Comparison of ENCODE assay signal across 8 cellular contexts in the genomic region with DNA sequence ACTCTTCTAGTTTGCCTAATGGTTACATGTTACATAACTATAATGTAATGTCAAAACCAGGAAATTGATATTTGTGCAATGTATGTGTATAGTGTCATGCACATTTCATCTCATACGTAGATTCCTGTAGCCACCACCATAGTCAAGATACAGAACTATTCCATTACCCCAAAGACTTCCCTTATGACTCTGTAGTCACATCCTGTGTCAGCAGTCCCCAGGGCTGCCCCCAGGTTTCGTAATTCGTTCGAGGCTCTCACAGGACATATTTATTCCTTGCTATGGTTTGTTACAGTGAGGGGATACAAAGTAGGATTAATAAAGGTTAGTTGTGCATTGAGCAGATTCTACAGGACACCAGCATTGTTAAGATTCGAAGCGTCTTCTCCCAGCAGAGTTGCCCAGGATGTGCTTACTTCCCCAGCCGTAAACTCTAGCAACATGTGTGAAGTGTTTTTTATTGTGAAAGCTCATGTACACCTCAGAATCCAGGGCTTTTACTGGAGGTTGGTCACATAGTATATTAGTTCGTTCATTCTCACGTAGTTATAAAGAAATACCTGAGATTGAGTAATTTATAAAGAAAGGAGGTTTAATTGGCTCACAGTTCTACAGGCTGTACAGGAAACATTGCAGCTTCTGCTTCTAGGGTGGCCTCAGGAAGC. TPM values are rescaled to one million over a fixed set of nuclear protein-coding genes. Genes with fewer than 3 reads are reported as not detected.
DNase-seq lines count a peak whose midpoint lies in the region; ATAC-seq lines count a peak whose summit lies in the region.

No MANE protein-coding gene starts in this region.

- H3K4me1 Mint-ChIP-seq in activated CD4-positive, alpha-beta T cell treated with anti-CD3 and anti-CD28 coated beads, Interleukin-2, amount 10 ng/mL, durations not matched to agents 24 days and 14 days = peaks cover 20% of the 10 kb centered on the region
- peaks cover 36% of the 10 kb centered on the region for H3K4me1 Mint-ChIP-seq in activated CD4-positive, alpha-beta memory T cell treated with anti-CD3 and anti-CD28 coated beads for 36 hours (ENCODE audit: low read depth)

- peak; percentile 87 for ATAC-seq in HG03039 (IDR thresholded peaks at IDR 0.05; ENCODE audit: unreplicated experiment)

- H3K9me3 Mint-ChIP-seq in activated CD4-positive, alpha-beta T cell treated with anti-CD3 and anti-CD28 coated beads, Interleukin-2, amount 10 ng/mL, durations not matched to agents 24 days and 14 days = peaks cover 6% of the 10 kb centered on the region
- H3K9me3 Mint-ChIP-seq in activated CD4-positive, alpha-beta memory T cell treated with anti-CD3 and anti-CD28 coated beads for 36 hours = peaks cover 7% of the 10 kb centered on the region

- CTCF ChIA-PET in activated CD4-positive, alpha-beta memory T cell treated with anti-CD3 and anti-CD28 coated beads for 36 hours (lab: Charles Lee) = interaction anchor here (1.2 kb wide), 1 partner anchor 201 kb away, joined by 3 read pairs; no protein-coding TSS in a partner anchor

- intact Hi-C loops in activated CD4-positive, alpha-beta T cell treated with anti-CD3 and anti-CD28 coated beads, Interleukin-2, amount 10 ng/mL, durations not matched to agents 24 days and 14 days (cut with micrococcal nuclease) = loop anchor here (1.0 kb wide), 1 partner anchor 19 kb away; a partner anchor contains a TSS
- intact Hi-C loops in activated CD4-positive, alpha-beta memory T cell treated with anti-CD3 and anti-CD28 coated beads for 36 hours (cut with micrococcal nuclease) = loop anchor here (1.0 to 10.0 kb wide), 3 partner anchors 9 to 344 kb away; no protein-coding TSS in a partner anchor

- no peaks in the 10 kb centered on the region for H3K27me3 Mint-ChIP-seq in activated CD4-positive, alpha-beta T cell treated with anti-CD3 and anti-CD28 coated beads, Interleukin-2, amount 10 ng/mL, durations not matched to agents 24 days and 14 days
- H3K27me3 Mint-ChIP-seq in activated CD4-positive, alpha-beta memory T cell treated with anti-CD3 and anti-CD28 coated beads for 36 hours = no peaks in the 10 kb centered on the region

- POLR2A ChIA-PET in activated CD4-positive, alpha-beta memory T cell treated with anti-CD3 and anti-CD28 coated beads for 36 hours (lab: Charles Lee) = interaction anchor here (0.5 to 1.1 kb wide), 3 partner anchors 16 to 131 kb away, joined by 3 to 4 read pairs (median 3); a partner anchor contains a TSS

- H3K4me3 Mint-ChIP-seq in activated CD4-positive, alpha-beta T cell treated with anti-CD3 and anti-CD28 coated beads, Interleukin-2, amount 10 ng/mL, durations not matched to agents 24 days and 14 days = no peak overlapping the region
- no peak overlapping the region for H3K4me3 Mint-ChIP-seq in activated CD4-positive, alpha-beta memory T cell treated with anti-CD3 and anti-CD28 coated beads for 36 hours

- H3K36me3 Mint-ChIP-seq in activated CD4-positive, alpha-beta T cell treated with anti-CD3 and anti-CD28 coated beads, Interleukin-2, amount 10 ng/mL, durations not matched to agents 24 days and 14 days (ENCODE audit: low read depth) = peaks cover 17% of the 10 kb centered on the region
- peaks cover 13% of the 10 kb centered on the region for H3K36me3 Mint-ChIP-seq in activated CD4-positive, alpha-beta memory T cell treated with anti-CD3 and anti-CD28 coated beads for 36 hours

- DNase-seq in activated CD4-positive, alpha-beta T cell treated with anti-CD3 and anti-CD28 coated beads, Interleukin-2, amount 10 ng/mL, durations not matched to agents 24 days and 14 days = no peak
- no peak for DNase-seq in activated CD4-positive, alpha-beta T cell treated with anti-CD3 and anti-CD28 coated beads, Interleukin-2, amount 50 U/mL, for 4 hours
- DNase-seq in activated CD4-positive, alpha-beta memory T cell treated with anti-CD3 and anti-CD28 coated beads for 36 hours = peak; percentile 72
- DNase-seq in stimulated activated CD8-positive, alpha-beta memory T cell treated with anti-CD3 and anti-CD28 coated beads, Interleukin-15, amount 100 ng/mL, for 48 hours (ENCODE audit: low read depth in 2 of 2) = peak; percentile 12 to 26
- DNase-seq in occipital lobe (lab: John Stamatoyannopoulos, UW) = no peak
- no peak for DNase-seq in AG08395 (ENCODE audit: low spot score)
- no peak for DNase-seq in NCI-H2196 (lab: John Stamatoyannopoulos, UW; ENCODE audit: unreplicated experiment)

- H3K27ac Mint-ChIP-seq in activated CD4-positive, alpha-beta T cell treated with anti-CD3 and anti-CD28 coated beads, Interleukin-2, amount 10 ng/mL, durations not matched to agents 24 days and 14 days = peak overlapping the region; percentile 74
- peak overlapping the region; percentile 49 for H3K27ac Mint-ChIP-seq in activated CD4-positive, alpha-beta memory T cell treated with anti-CD3 and anti-CD28 coated beads for 36 hours

RNA-seq across cellular contexts. Expression of a gene that starts 18.6 kb away (rescaled TPM):
- 23.6 and 23.8 TPM in 2 replicates for total RNA-seq in activated CD4-positive, alpha-beta T cell treated with anti-CD3 and anti-CD28 coated beads, Interleukin-2, amount 10 ng/mL, durations not matched to agents 24 days and 14 days
- total RNA-seq in activated CD4-positive, alpha-beta memory T cell treated with anti-CD3 and anti-CD28 coated beads for 36 hours = 10 to 100 TPM; 18.8 to 20.7 TPM
- total RNA-seq in occipital lobe = 48.0 TPM

Comparison
In these comparisons a context has a peak if more than half of its experiments do, and no peak if none do; other contexts are left out.
1. DNase-seq: peak in activated CD4-positive, alpha-beta memory T cell treated with anti-CD3 and anti-CD28 coated beads for 36 hours (single experiment) and stimulated activated CD8-positive, alpha-beta memory T cell treated with anti-CD3 and anti-CD28 coated beads, Interleukin-15, amount 100 ng/mL, for 48 hours (2 of 2); none in activated CD4-positive, alpha-beta T cell treated with anti-CD3 and anti-CD28 coated beads, Interleukin-2, amount 10 ng/mL, durations not matched to agents 24 days and 14 days (single experiment), activated CD4-positive, alpha-beta T cell treated with anti-CD3 and anti-CD28 coated beads, Interleukin-2, amount 50 U/mL, for 4 hours (0 of 2), occipital lobe (single experiment), AG08395 (single experiment) and NCI-H2196 (single experiment).